In genomic region chr20:17505664-17506517, GRCh38 we compare ENCODE assay signal across 8 cellular contexts. TPM values are rescaled to one million over a fixed set of nuclear protein-coding genes. Genes with fewer than 3 reads are reported as not detected.
DNase-seq lines count a peak whose midpoint lies in the region; ATAC-seq and TF ChIP-seq lines count a peak whose summit lies in the region.

No MANE protein-coding gene starts in this region.

- H3K4me1 Mint-ChIP-seq in chondrocyte (ENCODE audit: low read depth) (peaks cover 17% of the 10 kb centered on the region), natural killer cell (peaks cover 64% of the 10 kb centered on the region in 2 donors), type B pancreatic cell (ENCODE audit: unreplicated experiment) (no peaks in the 10 kb centered on the region)

- H3K27me3 Mint-ChIP-seq in chondrocyte (ENCODE audit: low read depth): no peaks in the 10 kb centered on the region
- H3K27me3 Mint-ChIP-seq in natural killer cell (ENCODE audit: low read depth in 2 of 2): no peaks in the 10 kb centered on the region
- peaks cover 3% of the 10 kb centered on the region for H3K27me3 Mint-ChIP-seq in type B pancreatic cell

- peak overlapping the region; percentile 89 for H3K27ac Mint-ChIP-seq in chondrocyte (ENCODE audit: unreplicated experiment)
- peak overlapping the region; percentile 85 to 93 for H3K27ac Mint-ChIP-seq in natural killer cell
- no peak overlapping the region for H3K27ac Mint-ChIP-seq in type B pancreatic cell

- peaks cover 2% of the 10 kb centered on the region for H3K36me3 Mint-ChIP-seq in chondrocyte (ENCODE audit: low read depth)
- H3K36me3 Mint-ChIP-seq in natural killer cell: no peaks in the 10 kb centered on the region
- H3K36me3 Mint-ChIP-seq in type B pancreatic cell: no peaks in the 10 kb centered on the region

- peak; percentile 61 for DNase-seq in HCEC 1CT
- DNase-seq in T-helper 2 cell: peak in 3 of 5 experiments; percentile 4 to 29 (median 27)
- no peak for DNase-seq in chondrocyte (ENCODE audit: low spot score)
- peak; percentile 43 for DNase-seq in natural killer cell
- no peak for DNase-seq in type B pancreatic cell (ENCODE audit: extremely low spot score, unreplicated experiment)
- no peak for DNase-seq in NCI-H510A (lab: John Stamatoyannopoulos, UW)
- DNase-seq in DMS153 treated with DMSO at 0.1 percent for 48 hours (lab: John Stamatoyannopoulos, UW; ENCODE audit: unreplicated experiment): no peak
- DNase-seq in globus pallidus (ENCODE audit: low spot score): no peak

- H3K9me3 Mint-ChIP-seq in chondrocyte (ENCODE audit: low read depth) (no peaks in the 10 kb centered on the region), natural killer cell (no peaks in the 10 kb centered on the region), type B pancreatic cell (no peaks in the 10 kb centered on the region)

- TF ChIP-seq CTCF in chondrocyte (IDR thresholded peaks at IDR 0.05) (no peak), natural killer cell (IDR thresholded peaks at IDR 0.05) (no peak), type B pancreatic cell (conservative IDR thresholded peaks at IDR 0.05) (no peak)

- H3K4me3 Mint-ChIP-seq in chondrocyte (ENCODE audit: unreplicated experiment): peak overlapping the region; percentile 82
- peak overlapping the region; percentile 90 for H3K4me3 Mint-ChIP-seq in natural killer cell
- H3K4me3 Mint-ChIP-seq in type B pancreatic cell: peak overlapping the region; percentile 91

- peak; percentile 53 to 65 (median 63) for ATAC-seq in natural killer cell

- intact Hi-C loops in natural killer cell (cut with micrococcal nuclease): loop anchor here (1.0 to 10.0 kb wide), 10 partner anchors 31 to 961 kb away; partner anchors contain the start of genes DSTN, DZANK1, MGME1 and POLR3F

RNA-seq across cellular contexts. Expression of gene BFSP1, which starts 25.3 kb away (rescaled TPM):
- total RNA-seq in chondrocyte: 9.6 to 14.4 TPM (median 11.7 TPM) in 3 replicates
- total RNA-seq in natural killer cell: 1 to 10 TPM; 2.7 to 7.3 (median 3.7) TPM
- 1.8 and 1.9 TPM in 2 replicates for total RNA-seq in type B pancreatic cell (ENCODE audit: low replicate concordance)

Comparison
In these comparisons a context has a peak if more than half of its experiments do, and no peak if none do; other contexts are left out.
1. DNase-seq: peak in HCEC 1CT (single experiment), T-helper 2 cell (3 of 5) and natural killer cell (single experiment); none in chondrocyte (single experiment), type B pancreatic cell (single experiment), NCI-H510A (single experiment), DMS153 treated with DMSO at 0.1 percent for 48 hours (single experiment) and globus pallidus (single experiment).
2. Peak in every context shown above with its lines, with median percentiles within 50 percentile points of each other: H3K4me3 Mint-ChIP-seq.